26 cellular contexts compared by ENCODE assay signal in genomic region chr21:33739701-33740100, GRCh38.
"Had no signal": no experiment of that assay in that cellular context is flagged by ENCODE, and none has a peak within 500 bp of the region (broad histone marks: within the 10 kb centered on the region; RNA-seq: fewer than 3 reads in every experiment).

No MANE protein-coding gene starts in this region.

- H3K4me3 Mint-ChIP-seq: activated CD4-positive, alpha-beta memory T cell treated with anti-CD3 and anti-CD28 coated beads, Interleukin-2, amount 10 ng/mL, durations not matched to agents 7 days and 5 days; activated CD4-positive, alpha-beta T cell treated with anti-CD3 and anti-CD28 coated beads, Interleukin-2, amount 10 ng/mL, durations not matched to agents 7 days and 5 days; activated naive CD4-positive, alpha-beta T cell treated with anti-CD3 and anti-CD28 coated beads, Interleukin-2, amount 10 ng/mL, durations not matched to agents 7 days and 5 days; activated naive CD8-positive, alpha-beta T cell treated with anti-CD3 and anti-CD28 coated beads, Interleukin-2, amount 10 ng/mL, durations not matched to agents 7 days and 5 days; activated T-cell treated with anti-CD3 and anti-CD28 coated beads, Interleukin-2, amount 50 U/mL, for 24 hours; activated T-cell treated with anti-CD3 and anti-CD28 coated beads, Interleukin-2, amount 50 U/mL, for 72 hours; brain; WTC11 had no signal

- DNase-seq: activated CD4-positive, alpha-beta memory T cell treated with anti-CD3 and anti-CD28 coated beads, Interleukin-2, amount 10 ng/mL, durations not matched to agents 7 days and 5 days; activated CD4-positive, alpha-beta T cell treated with anti-CD3 and anti-CD28 coated beads for 1 hour; activated CD4-positive, alpha-beta T cell treated with anti-CD3 and anti-CD28 coated beads for 4 hours; activated CD4-positive, alpha-beta T cell treated with anti-CD3 and anti-CD28 coated beads, Interleukin-2, amount 10 ng/mL, durations not matched to agents 7 days and 5 days; activated CD4-positive, alpha-beta T cell treated with anti-CD3 and anti-CD28 coated beads, Interleukin-2, amount 50 U/mL, for 4 hours; activated CD8-positive, alpha-beta memory T cell treated with anti-CD3 and anti-CD28 coated beads, Interleukin-2, amount 50 U/mL, for 48 hours; activated gamma-delta T cell; activated naive CD4-positive, alpha-beta T cell; activated naive CD4-positive, alpha-beta T cell treated with anti-CD3 and anti-CD28 coated beads, Interleukin-2, amount 10 ng/mL, durations not matched to agents 7 days and 5 days; activated naive CD8-positive, alpha-beta T cell treated with anti-CD3 and anti-CD28 coated beads, Interleukin-2, amount 10 ng/mL, durations not matched to agents 7 days and 5 days; activated T-cell treated with anti-CD3 and anti-CD28 coated beads for 4 hours; activated T-cell treated with anti-CD3 and anti-CD28 coated beads, Interleukin-2, amount 50 U/mL, for 24 hours; activated T-cell treated with anti-CD3 and anti-CD28 coated beads, Interleukin-2, amount 50 U/mL, for 72 hours; caudate nucleus; effector CD8-positive, alpha-beta T cell; foreskin fibroblast; gastrocnemius medialis; glutamatergic neuron; T-helper 2 cell had no signal

- H3K27me3 Mint-ChIP-seq: activated CD4-positive, alpha-beta T cell treated with anti-CD3 and anti-CD28 coated beads, Interleukin-2, amount 10 ng/mL, durations not matched to agents 7 days and 5 days; activated naive CD4-positive, alpha-beta T cell treated with anti-CD3 and anti-CD28 coated beads, Interleukin-2, amount 10 ng/mL, durations not matched to agents 7 days and 5 days; activated naive CD8-positive, alpha-beta T cell treated with anti-CD3 and anti-CD28 coated beads, Interleukin-2, amount 10 ng/mL, durations not matched to agents 7 days and 5 days; brain had no signal

- H3K36me3 ChIP-seq: gastrocnemius medialis had no signal

- H3K36me3 Mint-ChIP-seq: activated naive CD4-positive, alpha-beta T cell treated with anti-CD3 and anti-CD28 coated beads, Interleukin-2, amount 10 ng/mL, durations not matched to agents 7 days and 5 days; activated naive CD4-positive, alpha-beta T cell treated with anti-CD3 and anti-CD28 coated beads, Interleukin-2, amount 50 U/mL, for 72 hours; activated naive CD8-positive, alpha-beta T cell treated with anti-CD3 and anti-CD28 coated beads, Interleukin-2, amount 10 ng/mL, durations not matched to agents 7 days and 5 days had no signal

- H3K27me3 ChIP-seq: ascending aorta, gastrocnemius medialis had no signal

- H3K4me3 ChIP-seq: ascending aorta, gastrocnemius medialis had no signal

- H3K4me1 ChIP-seq: gastrocnemius medialis had no signal

- H3K27ac ChIP-seq: ascending aorta, gastrocnemius medialis had no signal

- H3K27ac Mint-ChIP-seq: activated CD4-positive, alpha-beta memory T cell treated with anti-CD3 and anti-CD28 coated beads, Interleukin-2, amount 10 ng/mL, durations not matched to agents 7 days and 5 days; activated CD4-positive, alpha-beta T cell treated with anti-CD3 and anti-CD28 coated beads, Interleukin-2, amount 10 ng/mL, durations not matched to agents 7 days and 5 days; activated naive CD4-positive, alpha-beta T cell treated with anti-CD3 and anti-CD28 coated beads, Interleukin-2, amount 10 ng/mL, durations not matched to agents 7 days and 5 days; activated naive CD4-positive, alpha-beta T cell treated with anti-CD3 and anti-CD28 coated beads, Interleukin-2, amount 50 U/mL, for 72 hours; activated naive CD8-positive, alpha-beta T cell treated with anti-CD3 and anti-CD28 coated beads, Interleukin-2, amount 10 ng/mL, durations not matched to agents 7 days and 5 days; activated T-cell treated with anti-CD3 and anti-CD28 coated beads, Interleukin-2, amount 50 U/mL, for 24 hours; activated T-cell treated with anti-CD3 and anti-CD28 coated beads, Interleukin-2, amount 50 U/mL, for 72 hours; brain; WTC11 had no signal

- ATAC-seq: activated naive CD4-positive, alpha-beta T cell treated with anti-CD3 and anti-CD28 coated beads, Interleukin-2, amount 50 U/mL, for 72 hours; activated T-cell treated with anti-CD3 and anti-CD28 coated beads, Interleukin-2, amount 50 U/mL, for 72 hours; esophagus mucosa; gastrocnemius medialis; WTC11 had no signal

- H3K9me3 Mint-ChIP-seq: activated CD4-positive, alpha-beta memory T cell treated with anti-CD3 and anti-CD28 coated beads, Interleukin-2, amount 10 ng/mL, durations not matched to agents 7 days and 5 days; activated CD4-positive, alpha-beta T cell treated with anti-CD3 and anti-CD28 coated beads, Interleukin-2, amount 10 ng/mL, durations not matched to agents 7 days and 5 days; activated naive CD4-positive, alpha-beta T cell treated with anti-CD3 and anti-CD28 coated beads, Interleukin-2, amount 10 ng/mL, durations not matched to agents 7 days and 5 days; activated naive CD4-positive, alpha-beta T cell treated with anti-CD3 and anti-CD28 coated beads, Interleukin-2, amount 50 U/mL, for 72 hours; activated naive CD8-positive, alpha-beta T cell treated with anti-CD3 and anti-CD28 coated beads, Interleukin-2, amount 10 ng/mL, durations not matched to agents 7 days and 5 days; activated T-cell treated with anti-CD3 and anti-CD28 coated beads, Interleukin-2, amount 50 U/mL, for 24 hours; activated T-cell treated with anti-CD3 and anti-CD28 coated beads, Interleukin-2, amount 50 U/mL, for 72 hours; WTC11 had no signal

- H3K4me1 Mint-ChIP-seq: activated CD4-positive, alpha-beta memory T cell treated with anti-CD3 and anti-CD28 coated beads, Interleukin-2, amount 10 ng/mL, durations not matched to agents 7 days and 5 days; activated CD4-positive, alpha-beta T cell treated with anti-CD3 and anti-CD28 coated beads, Interleukin-2, amount 10 ng/mL, durations not matched to agents 7 days and 5 days; activated naive CD4-positive, alpha-beta T cell treated with anti-CD3 and anti-CD28 coated beads, Interleukin-2, amount 10 ng/mL, durations not matched to agents 7 days and 5 days; activated naive CD8-positive, alpha-beta T cell treated with anti-CD3 and anti-CD28 coated beads, Interleukin-2, amount 10 ng/mL, durations not matched to agents 7 days and 5 days; brain; WTC11 had no signal

- H3K9me3 ChIP-seq: ascending aorta, gastrocnemius medialis had no signal

- FAIRE-seq: bronchial epithelial cell, colon had no signal
